In the genomic region with DNA sequence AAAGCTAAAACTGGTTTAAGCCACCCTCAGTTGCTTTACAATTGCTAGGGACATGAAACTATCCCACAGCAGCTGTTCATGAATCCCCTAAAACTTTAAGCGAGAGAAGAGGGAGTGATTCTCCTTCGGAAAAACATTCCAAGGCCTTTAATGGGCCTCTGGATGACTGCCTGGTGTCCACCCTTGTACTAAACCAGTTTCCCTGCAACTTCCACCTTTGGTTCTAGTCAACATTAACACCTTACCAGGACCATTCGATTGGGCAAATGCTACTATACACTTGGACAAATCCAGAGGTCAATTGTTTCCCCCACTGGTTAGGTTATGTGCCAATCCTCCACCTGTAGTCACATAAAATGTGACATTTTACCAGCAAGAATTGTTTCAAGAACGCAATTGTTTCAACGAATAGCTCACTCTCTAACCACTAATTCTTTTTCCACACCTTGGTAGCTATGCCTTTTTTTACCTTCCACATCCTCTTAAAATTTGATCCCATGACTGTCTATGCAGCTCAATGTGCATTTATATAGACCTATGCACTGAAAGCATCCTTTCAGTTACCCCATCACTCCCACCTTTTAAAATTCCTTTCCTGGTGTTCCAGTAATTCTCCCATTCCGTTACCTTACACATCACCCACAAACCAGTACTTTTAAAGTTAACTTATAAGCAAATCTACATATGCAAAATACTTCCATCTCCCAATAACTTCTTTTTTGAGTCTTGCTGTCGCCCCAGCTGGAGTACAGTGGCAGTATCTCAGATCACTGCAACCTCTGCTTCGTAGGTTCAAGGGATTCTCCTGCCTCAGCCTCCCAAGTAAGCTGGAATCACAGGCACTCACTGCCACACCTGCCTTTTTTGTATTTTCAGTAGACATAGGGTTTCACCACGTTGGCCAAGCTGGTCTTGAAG, we compare ENCODE assay signal across 8 cellular contexts. TPM values are rescaled to one million over a fixed set of nuclear protein-coding genes. Genes with fewer than 3 reads are reported as not detected.
DNase-seq lines count a peak whose midpoint lies in the region; FAIRE-seq and TF ChIP-seq lines count a peak whose summit lies in the region.

No MANE protein-coding gene starts in this region.

- peak overlapping the region; percentile 7 for H3K9ac ChIP-seq in mucosa of stomach (ENCODE audit: low read length)

- H3K4me3 ChIP-seq in HFF-Myc (replicated peaks; ENCODE audit: low read depth, low read length) (peak overlapping the region; percentile 32), bronchial epithelial cell (ENCODE audit: low read depth, low read length) (no peak overlapping the region), mucosa of stomach (ENCODE audit: low read length) (no peak overlapping the region)

- H3K36me3 ChIP-seq in bronchial epithelial cell (ENCODE audit: control insufficient read depth, insufficient read depth, low read length) (peaks cover 16% of the 10 kb centered on the region), mucosa of stomach (ENCODE audit: control insufficient read depth, insufficient read depth, low read length) (peaks cover 11% of the 10 kb centered on the region)

- peak overlapping the region; percentile 54 for H3K27ac ChIP-seq in 22Rv1

- no peak for TF ChIP-seq CTCF in 22Rv1 (IDR thresholded peaks at IDR 0.05)
- no peak for TF ChIP-seq CTCF in HFF-Myc (IDR thresholded peaks at IDR 0.05; ENCODE audit: low read depth, low read length, missing control alignments)
- TF ChIP-seq CTCF in bronchial epithelial cell (IDR thresholded peaks at IDR 0.05; ENCODE audit: insufficient read depth, low read length, severe bottlenecking) = no peak

- H3K4me1 ChIP-seq in mucosa of stomach (ENCODE audit: control insufficient read depth, insufficient read depth, low read length) = peaks cover 30% of the 10 kb centered on the region

- no peaks in the 10 kb centered on the region for H3K9me3 ChIP-seq in mucosa of stomach (ENCODE audit: control insufficient read depth, low read length)

- no peaks in the 10 kb centered on the region for H3K27me3 ChIP-seq in bronchial epithelial cell (ENCODE audit: control insufficient read depth, insufficient read depth, low read length)
- no peaks in the 10 kb centered on the region for H3K27me3 ChIP-seq in mucosa of stomach (ENCODE audit: control insufficient read depth, insufficient read depth, low read length)

- no peak for FAIRE-seq in bronchial epithelial cell (lab: Jason Lieb, UNC)

- DNase-seq in HFF-Myc (ENCODE audit: extremely low read depth, low read depth) (no peak), bronchial epithelial cell (ENCODE audit: low read depth) (peak; percentile 82), NCI-H1092 (lab: John Stamatoyannopoulos, UW) (no peak), NOMO-1 (lab: John Stamatoyannopoulos, UW; ENCODE audit: unreplicated experiment in 2 of 2) (no peak), HPDE6-E6E7 (ENCODE audit: extremely low spot score) (no peak), NCI-H2171 (lab: John Stamatoyannopoulos, UW) (no peak)

RNA-seq across cellular contexts. Expression of gene UBC, which starts 3.6 kb away (rescaled TPM):
- 2,139 and 3,632 TPM in 2 replicates for total RNA-seq in bronchial epithelial cell

RNA-seq across cellular contexts. Expression of gene SCARB1, which starts 47.2 kb away (rescaled TPM):
- total RNA-seq in bronchial epithelial cell = 6.6 and 7.4 TPM in 2 replicates
